ENCODE assay signal across 8 cellular contexts in genomic region chr19:9827325-9828238, GRCh38. TPM values are rescaled to one million over a fixed set of nuclear protein-coding genes. Genes with fewer than 3 reads are reported as not detected.
DNase-seq lines count a peak whose midpoint lies in the region; ATAC-seq and TF ChIP-seq lines count a peak whose summit lies in the region.

UBL5 (plus strand) TSS chr19:9827918; CDS start chr19:9828338, 420 bp downstream.

- H3K36me3 Mint-ChIP-seq in CD8-positive, alpha-beta memory T cell, result peaks cover 0 to 34% (median 2%) of the 10 kb centered on the region in 3 donors

- peak within 1 kb of the TSS; percentile 59 to 100 (median 98) for H3K27ac Mint-ChIP-seq in CD8-positive, alpha-beta memory T cell

- H3K4me3 ChIP-seq in CD8-positive, alpha-beta memory T cell (ENCODE audit: low read length), result peak within 1 kb of the TSS; percentile 95
- H3K4me3 ChIP-seq in lower lobe of right lung, result peak within 1 kb of the TSS; percentile 94

- peaks cover 11% of the 10 kb centered on the region for H3K36me3 ChIP-seq in CD8-positive, alpha-beta memory T cell (ENCODE audit: insufficient read depth, low read length)
- peaks cover 21% of the 10 kb centered on the region for H3K36me3 ChIP-seq in lower lobe of right lung

- H3K27ac ChIP-seq in CD8-positive, alpha-beta memory T cell (ENCODE audit: low read depth, low read length), result peak within 1 kb of the TSS; percentile 80
- H3K27ac ChIP-seq in lower lobe of right lung, result peak within 1 kb of the TSS; percentile 85

- peaks cover 25 to 40% (median 38%) of the 10 kb centered on the region in 3 donors for H3K4me1 Mint-ChIP-seq in CD8-positive, alpha-beta memory T cell

- intact Hi-C loops in lower lobe of right lung (cut with DNase I), result no loop called here

- peak; percentile 87 for ATAC-seq in GM19468 (IDR thresholded peaks at IDR 0.05; ENCODE audit: extremely low read depth, unreplicated experiment)
- ATAC-seq in lower lobe of right lung, result peak; percentile 97 to 99

- CTCF ChIA-PET in CD8-positive, alpha-beta memory T cell (lab: Charles Lee), result interaction anchor here (1.2 to 1.4 kb wide), 2 partner anchors 31 to 59 kb away, joined by 4 read pairs; partner anchors contain the start of gene ZNF846

- peak within 1 kb of the TSS; percentile 93 to 100 (median 99) for H3K4me3 Mint-ChIP-seq in CD8-positive, alpha-beta memory T cell

- H3K9me3 ChIP-seq in CD8-positive, alpha-beta memory T cell (ENCODE audit: low read length), result no peaks in the 10 kb centered on the region
- no peaks in the 10 kb centered on the region for H3K9me3 ChIP-seq in lower lobe of right lung

- no peaks in the 10 kb centered on the region for H3K9me3 Mint-ChIP-seq in CD8-positive, alpha-beta memory T cell

- POLR2A ChIA-PET in CD8-positive, alpha-beta memory T cell (lab: Charles Lee), result interaction anchor here (0.7 to 0.9 kb wide), 4 partner anchors 8 to 183 kb away, joined by 3 to 4 read pairs (median 3); partner anchors contain the start of gene FBXL12

- no peaks in the 10 kb centered on the region for H3K27me3 ChIP-seq in CD8-positive, alpha-beta memory T cell (ENCODE audit: insufficient read depth, low read length, poor library complexity, severe bottlenecking)
- no peaks in the 10 kb centered on the region for H3K27me3 ChIP-seq in lower lobe of right lung (ENCODE audit: low read depth)

- TF ChIP-seq CTCF in lower lobe of right lung (IDR thresholded peaks at IDR 0.05), result no peak

- peaks cover 20% of the 10 kb centered on the region for H3K4me1 ChIP-seq in CD8-positive, alpha-beta memory T cell (ENCODE audit: insufficient read depth, low read length)
- peaks cover 28% of the 10 kb centered on the region for H3K4me1 ChIP-seq in lower lobe of right lung

- peak; percentile 84 to 93 (median 88) for DNase-seq in CD8-positive, alpha-beta memory T cell
- DNase-seq in HS-5 (ENCODE audit: low read depth), result peak; percentile 61
- DNase-seq in NK-92 (lab: John Stamatoyannopoulos, UW; ENCODE audit: unreplicated experiment), result peak; percentile 30
- DNase-seq in activated CD8-positive, alpha-beta memory T cell treated with anti-CD3 and anti-CD28 coated beads for 1 hour (ENCODE audit: extremely low read depth in 1 of 2, low read depth in 1 of 2), result peak; percentile 67 to 80
- peak; percentile 85 for DNase-seq in effector CD4-positive, alpha-beta T cell
- DNase-seq in lower lobe of right lung, result peak; percentile 90
- peak; percentile 70 to 81 (median 71) for DNase-seq in stimulated activated CD4-positive, alpha-beta T cell treated with anti-CD3 and anti-CD28 coated beads, TNF-alpha, amount 100 ng/mL, for 1 hour (ENCODE audit: low read depth in 3 of 3, low spot score in 1 of 3)

- no peaks in the 10 kb centered on the region for H3K27me3 Mint-ChIP-seq in CD8-positive, alpha-beta memory T cell

RNA-seq across cellular contexts. Expression of gene UBL5, which starts in this region (rescaled TPM):
- total RNA-seq in CD8-positive, alpha-beta memory T cell, result 100 to 1,000 TPM; 326 to 340 TPM
- polyA plus RNA-seq in CD8-positive, alpha-beta memory T cell, result 789 TPM
- 241 TPM for total RNA-seq in lower lobe of right lung

Comparison
In these comparisons a context has a peak if more than half of its experiments do, and no peak if none do; other contexts are left out.
1. Peak in every context shown above with its lines: DNase-seq, ATAC-seq, H3K4me3 ChIP-seq and H3K27ac ChIP-seq.
2. DNase-seq: peak in every context shown above with its lines; median percentile 90 in lower lobe of right lung; 88 in CD8-positive, alpha-beta memory T cell; 85 in effector CD4-positive, alpha-beta T cell; 74 in activated CD8-positive, alpha-beta memory T cell treated with anti-CD3 and anti-CD28 coated beads for 1 hour; 71 in stimulated activated CD4-positive, alpha-beta T cell treated with anti-CD3 and anti-CD28 coated beads, TNF-alpha, amount 100 ng/mL, for 1 hour; 61 in HS-5; 30 in NK-92.